Comparison of ENCODE assay signal across 8 cellular contexts in genomic region chr10:119090968-119091367, GRCh38. TPM values are rescaled to one million over a fixed set of nuclear protein-coding genes. Genes with fewer than 3 reads are reported as not detected.
A peak's percentile ranks its signal among the peaks of the same experiment; 100 is the strongest.
DNase-seq lines count a peak whose midpoint lies in the region; ATAC-seq and TF ChIP-seq lines count a peak whose summit lies in the region.

No MANE protein-coding gene starts in this region.

- peaks cover 46% of the 10 kb centered on the region for H3K4me1 ChIP-seq in CD8-positive, alpha-beta memory T cell (ENCODE audit: insufficient read depth, low read length)
- H3K4me1 ChIP-seq in KMS-11 (ENCODE audit: low read depth, poor library complexity, severe bottlenecking) = peaks cover 67% of the 10 kb centered on the region

- POLR2A ChIA-PET in CD8-positive, alpha-beta memory T cell (lab: Charles Lee) = interaction anchor here (0.6 to 2.7 kb wide), 11 partner anchors 8 to 352 kb away, joined by 3 to 20 read pairs (median 5); partner anchors contain the start of genes DENND10 and EIF3A

- no peaks in the 10 kb centered on the region for H3K9me3 ChIP-seq in CD8-positive, alpha-beta memory T cell (ENCODE audit: low read length)

- H3K79me2 ChIP-seq in KMS-11 (ENCODE audit: insufficient read depth, low read depth) = no peaks in the 10 kb centered on the region

- H3K9me3 Mint-ChIP-seq in CD8-positive, alpha-beta memory T cell = no peaks in the 10 kb centered on the region

- peak overlapping the region; percentile 2; the same call in 1 of the 2 replicates for H3K9ac ChIP-seq in KMS-11

- no peaks in the 10 kb centered on the region for H3K27me3 ChIP-seq in CD8-positive, alpha-beta memory T cell (ENCODE audit: insufficient read depth, low read length, poor library complexity, severe bottlenecking)
- H3K27me3 ChIP-seq in KMS-11 (ENCODE audit: insufficient read depth, low read depth) = no peaks in the 10 kb centered on the region

- H3K4me2 ChIP-seq in KMS-11 = peak overlapping the region; percentile 70

- H3K4me1 Mint-ChIP-seq in CD8-positive, alpha-beta memory T cell = peaks cover 47 to 54% (median 50%) of the 10 kb centered on the region in 3 donors

- peak overlapping the region; percentile 31 for H3K4me3 ChIP-seq in CD8-positive, alpha-beta memory T cell (ENCODE audit: low read length)
- no peak overlapping the region for H3K4me3 ChIP-seq in KMS-11 (IDR thresholded peaks at IDR 0.05; ENCODE audit: insufficient read depth, low read depth, low read length)

- H4K20me1 ChIP-seq in KMS-11 (ENCODE audit: insufficient read depth) = no peaks in the 10 kb centered on the region

- H3K36me3 Mint-ChIP-seq in CD8-positive, alpha-beta memory T cell = no peaks in the 10 kb centered on the region

- peak overlapping the region; percentile 95 to 99 (median 98) for H3K27ac Mint-ChIP-seq in CD8-positive, alpha-beta memory T cell

- H3K27me3 Mint-ChIP-seq in CD8-positive, alpha-beta memory T cell = no peaks in the 10 kb centered on the region

- no peaks in the 10 kb centered on the region for H3K36me3 ChIP-seq in CD8-positive, alpha-beta memory T cell (ENCODE audit: insufficient read depth, low read length)
- H3K36me3 ChIP-seq in KMS-11 (ENCODE audit: insufficient read depth) = no peaks in the 10 kb centered on the region

- peak overlapping the region; percentile 65 for H3K27ac ChIP-seq in CD8-positive, alpha-beta memory T cell (ENCODE audit: low read depth, low read length)
- peak overlapping the region; percentile 58 for H3K27ac ChIP-seq in KMS-11

- ATAC-seq in activated CD4-positive, CD25-positive, alpha-beta regulatory T cell treated with anti-CD3 and anti-CD28 coated beads, Interleukin-2, amount 50 U/mL, for 24 hours = peak; percentile 77
- ATAC-seq in GM19467 (IDR thresholded peaks at IDR 0.05; ENCODE audit: unreplicated experiment) (no peak), HG03139 (IDR thresholded peaks at IDR 0.05; ENCODE audit: unreplicated experiment) (no peak), GM18858 (IDR thresholded peaks at IDR 0.05; ENCODE audit: unreplicated experiment) (no peak)

- peak in 4 of 5 donors; percentile 25 to 78 (median 56) for DNase-seq in CD8-positive, alpha-beta memory T cell
- DNase-seq in hepatic stellate cell (ENCODE audit: low spot score) = peak; percentile 63
- no peak for DNase-seq in GOT3 (lab: John Stamatoyannopoulos, UW)

- no peak for TF ChIP-seq CTCF in KMS-11 (conservative IDR thresholded peaks at IDR 0.05; ENCODE audit: low read depth, low read length)

- peak overlapping the region; percentile 51; the same call in 1 of the 2 replicates for H2AFZ ChIP-seq in KMS-11 (ENCODE audit: low read depth)

- CTCF ChIA-PET in CD8-positive, alpha-beta memory T cell (lab: Charles Lee) = interaction anchor here (1.0 to 2.5 kb wide), 3 partner anchors 10 to 452 kb away, joined by 3 to 10 read pairs (median 9); partner anchors contain the start of genes DENND10, EIF3A and RGS10

- peak overlapping the region; percentile 56 to 90 (median 81) for H3K4me3 Mint-ChIP-seq in CD8-positive, alpha-beta memory T cell

RNA-seq across cellular contexts. Expression of gene EIF3A, which starts 10.4 kb away (rescaled TPM):
- 100 to 1,000 TPM; 181 to 195 TPM for total RNA-seq in CD8-positive, alpha-beta memory T cell
- 75.3 TPM for polyA plus RNA-seq in CD8-positive, alpha-beta memory T cell

RNA-seq across cellular contexts. Expression of gene DENND10, which starts 12.9 kb away (rescaled TPM):
- total RNA-seq in CD8-positive, alpha-beta memory T cell = 10 to 100 TPM; 23.8 to 24.8 TPM
- polyA plus RNA-seq in CD8-positive, alpha-beta memory T cell = 51.0 TPM

Comparison
In these comparisons a context has a peak if more than half of its experiments do, and no peak if none do; other contexts are left out.
1. ATAC-seq: peak in activated CD4-positive, CD25-positive, alpha-beta regulatory T cell treated with anti-CD3 and anti-CD28 coated beads, Interleukin-2, amount 50 U/mL, for 24 hours (2 of 2); none in GM19467 (single experiment), HG03139 (single experiment) and GM18858 (single experiment).